In the genomic region with DNA sequence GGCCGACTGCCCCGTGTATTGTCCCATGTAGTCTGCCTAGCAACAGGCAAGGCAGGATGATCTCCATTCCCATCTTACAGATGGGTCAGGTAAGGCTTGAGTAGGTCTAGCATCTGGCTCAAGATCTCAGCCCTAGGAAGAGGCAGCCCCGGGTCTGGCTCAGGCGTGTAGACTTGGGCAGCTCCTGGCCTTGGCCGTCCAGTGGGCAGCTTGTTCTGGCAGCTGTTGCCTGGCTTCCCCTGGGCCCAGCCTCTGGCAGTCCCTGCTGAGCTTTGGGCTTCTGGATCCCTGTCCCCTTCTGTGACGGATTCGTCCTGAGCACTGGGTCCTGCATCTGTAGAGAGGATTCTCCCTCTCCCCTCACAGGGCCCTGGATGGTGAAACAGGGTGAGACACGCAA, we compare ENCODE assay signal across 35 cellular contexts.
"Had no signal": no experiment of that assay in that cellular context is flagged by ENCODE, and none has a peak within 500 bp of the region (broad histone marks: within the 10 kb centered on the region; RNA-seq: fewer than 3 reads in every experiment).

No MANE protein-coding gene starts in this region.

- FAIRE-seq: astrocyte, TTC549 had no signal

- H3K27me3 ChIP-seq: brain microvascular endothelial cell, cardiac muscle cell had no signal

- DNase-seq: activated B cell treated with CpG ODN at 0.5 μM for 24 hours; activated CD4-positive, alpha-beta memory T cell treated with anti-CD3 and anti-CD28 coated beads, Interleukin-2, amount 10 ng/mL, durations not matched to agents 7 days and 5 days; activated CD4-positive, alpha-beta T cell treated with anti-CD3 and anti-CD28 coated beads for 1 hour; activated CD4-positive, alpha-beta T cell treated with anti-CD3 and anti-CD28 coated beads for 36 hours; activated CD4-positive, alpha-beta T cell treated with anti-CD3 and anti-CD28 coated beads for 48 hours; activated CD4-positive, alpha-beta T cell treated with anti-CD3 and anti-CD28 coated beads, Interleukin-2, amount 10 ng/mL, durations not matched to agents 7 days and 5 days; activated CD4-positive, alpha-beta T cell treated with anti-CD3 and anti-CD28 coated beads, Interleukin-2, amount 50 U/mL, for 48 hours; activated CD8-positive, alpha-beta memory T cell treated with anti-CD3 and anti-CD28 coated beads for 24 hours; activated CD8-positive, alpha-beta memory T cell treated with anti-CD3 and anti-CD28 coated beads, Interleukin-2, amount 10 ng/mL, durations not matched to agents 7 days and 5 days; activated CD8-positive, alpha-beta memory T cell treated with anti-CD3 and anti-CD28 coated beads, Interleukin-2, amount 50 U/mL, for 48 hours; activated CD8-positive, alpha-beta T cell treated with anti-CD3 and anti-CD28 coated beads, Interleukin-2, amount 10 ng/mL, durations not matched to agents 7 days and 5 days; activated effector memory CD4-positive, alpha-beta T cell treated with Interleukin-2 at 50 U/mL for 16 hours; activated gamma-delta T cell; activated naive CD4-positive, alpha-beta T cell treated with anti-CD3 and anti-CD28 coated beads, Interleukin-2, amount 10 ng/mL, durations not matched to agents 7 days and 5 days; activated naive CD4-positive, alpha-beta T cell treated with Interleukin-2 at 50 U/mL for 16 hours; activated naive CD8-positive, alpha-beta T cell treated with anti-CD3 and anti-CD28 coated beads, Interleukin-2, amount 10 ng/mL, durations not matched to agents 7 days and 5 days; activated naive CD8-positive, alpha-beta T cell treated with anti-CD3 and anti-CD28 coated beads, Interleukin-2, amount 50 U/mL, for 24 hours; activated T-cell treated with anti-CD3 and anti-CD28 coated beads, Interleukin-2, amount 50 U/mL, for 24 hours; activated T-cell treated with anti-CD3 and anti-CD28 coated beads, Interleukin-2, amount 50 U/mL, for 48 hours; amygdala; anterior cingulate cortex; body of pancreas; brain microvascular endothelial cell; caudate nucleus; cerebellar nuclear complex; SW 1271; T-helper 1 cell; T-helper 2 cell; T-helper 9 cell had no signal

- ATAC-seq: activated CD4-positive, alpha-beta T cell treated with anti-CD3 and anti-CD28 coated beads for 36 hours; activated CD4-positive, CD25-positive, alpha-beta regulatory T cell treated with anti-CD3 and anti-CD28 coated beads, Interleukin-2, amount 50 U/mL, for 24 hours; activated CD8-positive, alpha-beta memory T cell treated with anti-CD3 and anti-CD28 coated beads, Interleukin-2, amount 10 ng/mL, durations not matched to agents 7 days and 5 days; activated CD8-positive, alpha-beta T cell treated with anti-CD3 and anti-CD28 coated beads, Interleukin-2, amount 10 ng/mL, durations not matched to agents 7 days and 5 days; activated naive CD8-positive, alpha-beta T cell treated with anti-CD3 and anti-CD28 coated beads, Interleukin-2, amount 50 U/mL, for 24 hours; body of pancreas had no signal

- H3K9me3 ChIP-seq: body of pancreas, breast epithelium had no signal

- H3K4me1 ChIP-seq: body of pancreas, breast epithelium had no signal

- H3K27ac ChIP-seq: body of pancreas, brain microvascular endothelial cell, breast epithelium, cardiac muscle cell, VCaP had no signal

- H3K4me3 ChIP-seq: body of pancreas, breast epithelium, cardiac muscle cell had no signal

- H3K36me3 ChIP-seq: brain microvascular endothelial cell, breast epithelium, cardiac muscle cell had no signal
